Comparison of ENCODE assay signal across 9 cellular contexts in genomic region chr11:43825217-43825816, GRCh38. TPM values are rescaled to one million over a fixed set of nuclear protein-coding genes. Genes with fewer than 3 reads are reported as not detected.
DNase-seq lines count a peak whose midpoint lies in the region; TF ChIP-seq lines count a peak whose summit lies in the region.
"Had no signal": no experiment of that assay in that cellular context is flagged by ENCODE, and none has a peak within 500 bp of the region (broad histone marks: within the 10 kb centered on the region; RNA-seq: fewer than 3 reads in every experiment).

No MANE protein-coding gene starts in this region.

- WGBS in sigmoid colon, 2 donors, result 35 to 62% methylated on average over 5 of the region's 5 CpGs

- intact Hi-C loops in cardiac septum (cut with DNase I), result no loop called here
- intact Hi-C loops in sigmoid colon (cut with DNase I), result loop anchor here (5.0 kb wide), 1 partner anchor 212 kb away; no protein-coding TSS in a partner anchor

- no peaks in the 10 kb centered on the region for H3K27me3 Mint-ChIP-seq in osteocyte (ENCODE audit: unreplicated experiment)
- H3K27me3 Mint-ChIP-seq: activated naive CD8-positive, alpha-beta T cell treated with anti-CD3 and anti-CD28 coated beads, Interleukin-2, amount 10 ng/mL, durations not matched to agents 7 days and 5 days had no signal

- H3K4me3 Mint-ChIP-seq in osteocyte (ENCODE audit: unreplicated experiment), result no peak overlapping the region
- H3K4me3 Mint-ChIP-seq: activated naive CD8-positive, alpha-beta T cell treated with anti-CD3 and anti-CD28 coated beads, Interleukin-2, amount 10 ng/mL, durations not matched to agents 7 days and 5 days had no signal

- TF ChIP-seq CTCF in cardiac muscle cell (IDR thresholded peaks at IDR 0.05; ENCODE audit: low read depth, low read length), result peak; percentile 76
- TF ChIP-seq CTCF in coronary artery (IDR thresholded peaks at IDR 0.05), result peak; percentile 36
- peak; percentile 78 for TF ChIP-seq CTCF in osteocyte (IDR thresholded peaks at IDR 0.05)
- TF ChIP-seq CTCF in sigmoid colon (IDR thresholded peaks at IDR 0.05), result peak in 1 of 4 experiments; percentile 36

- DNase-seq in cardiac muscle cell (ENCODE audit: low read depth in 1 of 2, low spot score in 1 of 2) (peak; percentile 35 to 46), cardiac septum (ENCODE audit: low spot score) (no peak), NCI-H1694 treated with DMSO at 0.1 percent for 48 hours (lab: John Stamatoyannopoulos, UW) (peak; percentile 8), coronary artery (ENCODE audit: low spot score) (no peak), osteocyte (ENCODE audit: extremely low spot score, unreplicated experiment) (no peak), NCI-H226 (no peak), sigmoid colon (no peak), middle frontal gyrus (ENCODE audit: extremely low spot score, low spot score) (no peak)
- DNase-seq: activated naive CD8-positive, alpha-beta T cell treated with anti-CD3 and anti-CD28 coated beads, Interleukin-2, amount 10 ng/mL, durations not matched to agents 7 days and 5 days had no signal

- H3K4me1 ChIP-seq in cardiac muscle cell (ENCODE audit: low read depth) (no peaks in the 10 kb centered on the region), sigmoid colon (no peaks in the 10 kb centered on the region)

- H3K4me3 ChIP-seq in cardiac muscle cell (no peak overlapping the region), coronary artery (no peak overlapping the region), sigmoid colon (no peak overlapping the region)

- no peak for TF ChIP-seq POLR2A in sigmoid colon (IDR thresholded peaks at IDR 0.05)

- TF ChIP-seq EP300 in sigmoid colon (IDR thresholded peaks at IDR 0.05), result no peak

- H3K36me3 ChIP-seq in cardiac muscle cell (no peaks in the 10 kb centered on the region), sigmoid colon (no peaks in the 10 kb centered on the region)

- no peaks in the 10 kb centered on the region for H3K36me3 Mint-ChIP-seq in osteocyte (ENCODE audit: unreplicated experiment)

- H3K4me1 Mint-ChIP-seq in osteocyte (ENCODE audit: unreplicated experiment), result peaks cover 2% of the 10 kb centered on the region
- H3K4me1 Mint-ChIP-seq: activated naive CD8-positive, alpha-beta T cell treated with anti-CD3 and anti-CD28 coated beads, Interleukin-2, amount 10 ng/mL, durations not matched to agents 7 days and 5 days had no signal

- no peak overlapping the region for H3K27ac Mint-ChIP-seq in osteocyte (ENCODE audit: unreplicated experiment)
- H3K27ac Mint-ChIP-seq: activated naive CD8-positive, alpha-beta T cell treated with anti-CD3 and anti-CD28 coated beads, Interleukin-2, amount 10 ng/mL, durations not matched to agents 7 days and 5 days had no signal

- no peaks in the 10 kb centered on the region for H3K9me3 Mint-ChIP-seq in osteocyte (ENCODE audit: unreplicated experiment)
- H3K9me3 Mint-ChIP-seq: activated naive CD8-positive, alpha-beta T cell treated with anti-CD3 and anti-CD28 coated beads, Interleukin-2, amount 10 ng/mL, durations not matched to agents 7 days and 5 days had no signal

- H3K9me3 ChIP-seq in cardiac muscle cell (ENCODE audit: low read depth) (no peaks in the 10 kb centered on the region), sigmoid colon (no peaks in the 10 kb centered on the region)

- H3K27ac ChIP-seq in cardiac muscle cell, result no peak overlapping the region
- no peak overlapping the region for H3K27ac ChIP-seq in coronary artery
- H3K27ac ChIP-seq in sigmoid colon, result no peak overlapping the region

- H3K27me3 ChIP-seq in cardiac muscle cell, result no peaks in the 10 kb centered on the region
- no peaks in the 10 kb centered on the region for H3K27me3 ChIP-seq in sigmoid colon

RNA-seq across cellular contexts. Expression of gene ALKBH3, which starts 55.3 kb away (rescaled TPM):
- total RNA-seq in cardiac muscle cell (26.4 and 31.0 TPM in 2 replicates), cardiac septum (17.2 TPM), osteocyte (32.4 and 39.6 TPM in 2 replicates), sigmoid colon (10 to 100 TPM; 25.7 to 31.2 (median 30.6) TPM)
- polyA plus RNA-seq in cardiac muscle cell (25.0 and 27.9 TPM in 2 replicates), sigmoid colon (10 to 100 TPM; 15.7 to 27.3 (median 22.8) TPM)

Comparison
In these comparisons a context has a peak if more than half of its experiments do, and no peak if none do; other contexts are left out.
1. DNase-seq: peak in cardiac muscle cell (2 of 2) and NCI-H1694 treated with DMSO at 0.1 percent for 48 hours (single experiment); none in cardiac septum (single experiment), coronary artery (single experiment), osteocyte (single experiment), NCI-H226 (single experiment), sigmoid colon (single experiment) and middle frontal gyrus (single experiment).